In genomic region chr13:41056996-41057711, GRCh38 we compare ENCODE assay signal across 1 cellular context.
TF ChIP-seq lines count a peak whose summit lies in the region.

No MANE protein-coding gene starts in this region.

TF ChIP-seq in WTC11, 78 proteins besides CTCF, POLR2A, EP300 and RAD21 (continued from another document):
- TF ChIP-seq USF1 (CRISPR knock-in tag; IDR thresholded peaks at IDR 0.05) = no peak
- no peak for TF ChIP-seq CDX4 (CRISPR knock-in tag; IDR thresholded peaks at IDR 0.05; ENCODE audit: borderline replicate concordance)
- TF ChIP-seq IRF1 (CRISPR knock-in tag; IDR thresholded peaks at IDR 0.05) = no peak
- no peak for TF ChIP-seq ZSCAN18 (CRISPR knock-in tag; IDR thresholded peaks at IDR 0.05)
- no peak for TF ChIP-seq HMGA2 (CRISPR knock-in tag; IDR thresholded peaks at IDR 0.05)
